In the genomic region with DNA sequence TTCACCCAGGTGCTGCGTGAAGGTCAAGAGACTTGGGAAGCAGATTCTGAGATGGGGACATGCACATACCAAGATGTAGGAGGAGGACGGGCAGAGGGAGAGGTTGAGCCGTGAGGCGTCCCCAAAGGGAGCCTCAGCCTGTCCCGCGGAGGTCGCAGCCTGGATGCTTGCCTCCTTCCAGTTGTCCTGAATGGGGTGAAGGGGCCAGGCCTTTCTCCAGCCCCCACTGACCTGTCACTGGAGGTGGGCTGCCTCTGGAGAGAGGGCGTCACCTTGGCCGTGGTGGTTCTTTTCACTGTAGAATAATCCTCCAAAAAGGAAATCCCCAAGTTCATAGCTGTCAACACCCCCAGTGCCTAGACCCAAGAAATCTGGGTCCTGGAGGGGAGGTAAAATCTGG, we compare ENCODE assay signal across 24 cellular contexts.
"Had no signal": no experiment of that assay in that cellular context is flagged by ENCODE, and none has a peak within 500 bp of the region (broad histone marks: within the 10 kb centered on the region; RNA-seq: fewer than 3 reads in every experiment).

No MANE protein-coding gene starts in this region.

- H3K4me3 ChIP-seq: colonic mucosa, coronary artery, dorsolateral prefrontal cortex, esophagus muscularis mucosa, esophagus squamous epithelium, gastrocnemius medialis, gastroesophageal sphincter, heart left ventricle, heart right ventricle had no signal

- H3K27ac ChIP-seq: colonic mucosa, coronary artery, dorsolateral prefrontal cortex, epithelial cell of prostate, esophagus muscularis mucosa, esophagus squamous epithelium, foreskin keratinocyte, gastrocnemius medialis, gastroesophageal sphincter, heart left ventricle, heart right ventricle had no signal

- H3K4me1 ChIP-seq: colonic mucosa, esophagus muscularis mucosa, esophagus squamous epithelium, foreskin keratinocyte, gastrocnemius medialis, gastroesophageal sphincter, heart left ventricle, heart right ventricle had no signal

- ATAC-seq: effector memory CD8-positive, alpha-beta T cell; esophagus mucosa; foreskin keratinocyte; gastrocnemius medialis; gastroesophageal sphincter; heart left ventricle; heart right ventricle had no signal

- H3K36me3 ChIP-seq: colonic mucosa, esophagus muscularis mucosa, esophagus squamous epithelium, gastrocnemius medialis, gastroesophageal sphincter, heart left ventricle, heart right ventricle had no signal

- H3K27me3 ChIP-seq: colonic mucosa, dorsolateral prefrontal cortex, esophagus muscularis mucosa, esophagus squamous epithelium, foreskin keratinocyte, gastrocnemius medialis, gastroesophageal sphincter, heart left ventricle, heart right ventricle had no signal

- DNase-seq: colonic mucosa; cortex of kidney; dermis blood vessel endothelial cell; dorsolateral prefrontal cortex; effector CD4-positive, alpha-beta T cell; effector CD8-positive, alpha-beta T cell; effector memory CD4-positive, alpha-beta T cell; effector memory CD8-positive, alpha-beta T cell; endodermal cell; erythroblast; esophagus squamous epithelium; foreskin fibroblast; foreskin keratinocyte; foreskin melanocyte; gastrocnemius medialis; glutamatergic neuron; head of caudate nucleus; heart right ventricle had no signal

- H3K9me3 ChIP-seq: colonic mucosa, esophagus muscularis mucosa, gastrocnemius medialis, gastroesophageal sphincter had no signal
